Comparison of ENCODE assay signal across 15 cellular contexts in genomic region chr12:54127538-54128259, GRCh38.
A peak's percentile ranks its signal among the peaks of the same experiment; 100 is the strongest.
DNase-seq lines count a peak whose midpoint lies in the region; ATAC-seq and TF ChIP-seq lines count a peak whose summit lies in the region.
"Had no signal": no experiment of that assay in that cellular context is flagged by ENCODE, and none has a peak within 500 bp of the region (broad histone marks: within the 10 kb centered on the region; RNA-seq: fewer than 3 reads in every experiment).

No MANE protein-coding gene starts in this region.

- H3K27ac ChIP-seq in esophagus squamous epithelium = peak overlapping the region; percentile 73 to 90 (median 89)
- H3K27ac ChIP-seq in neural progenitor cell = no peak overlapping the region
- peak overlapping the region in 3 of 4 donors; percentile 72 to 78 (median 78) for H3K27ac ChIP-seq in transverse colon
- H3K27ac ChIP-seq: neutrophil had no signal

- no peak for TF ChIP-seq EP300 in transverse colon (IDR thresholded peaks at IDR 0.05; ENCODE audit: low read depth)

- H3K9ac ChIP-seq in neural progenitor cell = no peak overlapping the region

- H3K27me3 ChIP-seq in esophagus squamous epithelium (peaks cover 0 to 22% (median 1%) of the 10 kb centered on the region in 4 donors), neural progenitor cell (peaks cover 100% of the 10 kb centered on the region), transverse colon (peaks cover 66% of the 10 kb centered on the region)

- peaks cover 11% of the 10 kb centered on the region for H3K4me1 Mint-ChIP-seq in neural progenitor cell
- H3K4me1 Mint-ChIP-seq in activated CD8-positive, alpha-beta T cell treated with anti-CD3 and anti-CD28 coated beads for 36 hours (ENCODE audit: low read depth) = peaks cover 17% of the 10 kb centered on the region

- H4K20me1 ChIP-seq in neural progenitor cell (ENCODE audit: low read depth) = peaks cover 31% of the 10 kb centered on the region

- TF ChIP-seq CTCF in esophagus squamous epithelium (IDR thresholded peaks at IDR 0.05) (no peak), neural progenitor cell (IDR thresholded peaks at IDR 0.05) (no peak), transverse colon (IDR thresholded peaks at IDR 0.05) (no peak)
- no peak for TF ChIP-seq CTCF in activated CD8-positive, alpha-beta T cell treated with anti-CD3 and anti-CD28 coated beads for 36 hours (IDR thresholded peaks at IDR 0.05)

- intact Hi-C loops in Right ventricle myocardium superior (cut with DNase I) (no loop called here), left ventricle myocardium superior (cut with micrococcal nuclease) (no loop called here), esophagus squamous epithelium (cut with DNase I) (no loop called here), transverse colon (cut with DNase I; ENCODE audit: low total_unique reads) (no loop called here)
- intact Hi-C loops in activated CD8-positive, alpha-beta T cell treated with anti-CD3 and anti-CD28 coated beads for 36 hours (cut with micrococcal nuclease) = no loop called here

- H2AFZ ChIP-seq in neural progenitor cell (replicated peaks) = no peak overlapping the region

- no peaks in the 10 kb centered on the region for H3K9me3 Mint-ChIP-seq in neural progenitor cell
- no peaks in the 10 kb centered on the region for H3K9me3 Mint-ChIP-seq in activated CD8-positive, alpha-beta T cell treated with anti-CD3 and anti-CD28 coated beads for 36 hours
- H3K9me3 Mint-ChIP-seq: activated T-cell treated with anti-CD3 and anti-CD28 coated beads, Interleukin-2, amount 50 U/mL, for 4 hours had no signal

- H3K36me3 ChIP-seq in esophagus squamous epithelium (peaks cover 0 to 6% (median 0%) of the 10 kb centered on the region in 3 donors), neural progenitor cell (no peaks in the 10 kb centered on the region), transverse colon (no peaks in the 10 kb centered on the region)
- H3K36me3 ChIP-seq: HAP-1, neutrophil had no signal

- H3K36me3 Mint-ChIP-seq in neural progenitor cell = no peaks in the 10 kb centered on the region
- no peaks in the 10 kb centered on the region for H3K36me3 Mint-ChIP-seq in activated CD8-positive, alpha-beta T cell treated with anti-CD3 and anti-CD28 coated beads for 36 hours (ENCODE audit: low read depth)

- WGBS in esophagus squamous epithelium, 2 donors = 59 to 77% methylated on average over 7 to 9 of the region's 19 CpGs
- WGBS in transverse colon (ENCODE audit: low coverage in 1 of 2), 2 donors = 79% methylated on average over 19 of the region's 19 CpGs; no CpG with 5 or more reads in 1 of the 2 donors

- in situ Hi-C loops in transverse colon (cut with MboI; ENCODE audit: low pct_ligation_motif_present in 1 of 4, low pct_unique_long_range_greater_than_20kb in 1 of 4, low sequenced_read_pairs in 3 of 4) = no loop called here

- CTCF ChIA-PET in activated CD8-positive, alpha-beta T cell treated with anti-CD3 and anti-CD28 coated beads for 36 hours (lab: Charles Lee) = no interaction called here

- H3K27ac Mint-ChIP-seq in neural progenitor cell = no peak overlapping the region
- no peak overlapping the region for H3K27ac Mint-ChIP-seq in activated CD8-positive, alpha-beta T cell treated with anti-CD3 and anti-CD28 coated beads for 36 hours

- TF ChIP-seq POLR2A in esophagus squamous epithelium (IDR thresholded peaks at IDR 0.05) (no peak), transverse colon (IDR thresholded peaks at IDR 0.05) (no peak)

- H3K9me3 ChIP-seq in esophagus squamous epithelium = no peaks in the 10 kb centered on the region
- H3K9me3 ChIP-seq in neural progenitor cell (ENCODE audit: low read depth) = no peaks in the 10 kb centered on the region
- no peaks in the 10 kb centered on the region for H3K9me3 ChIP-seq in transverse colon
- H3K9me3 ChIP-seq: HAP-1, neutrophil had no signal

- peak overlapping the region; percentile 67 for H3K4me3 Mint-ChIP-seq in neural progenitor cell
- H3K4me3 Mint-ChIP-seq in activated CD8-positive, alpha-beta T cell treated with anti-CD3 and anti-CD28 coated beads for 36 hours = no peak overlapping the region
- H3K4me3 Mint-ChIP-seq: activated T-cell treated with anti-CD3 and anti-CD28 coated beads, Interleukin-2, amount 50 U/mL, for 4 hours had no signal

- H3K4me2 ChIP-seq in neural progenitor cell = peak overlapping the region; percentile 90

- H3K4me3 ChIP-seq in esophagus squamous epithelium (peak overlapping the region; percentile 45 to 76 (median 73)), neural progenitor cell (no peak overlapping the region), transverse colon (peak overlapping the region in 3 of 4 donors; percentile 34 to 59 (median 39))

- H3K4me1 ChIP-seq in esophagus squamous epithelium (peaks cover 0 to 48% (median 13%) of the 10 kb centered on the region in 3 donors), neural progenitor cell (peaks cover 59% of the 10 kb centered on the region), transverse colon (peaks cover 0 to 8% (median 0%) of the 10 kb centered on the region in 4 donors)

- peaks cover 75% of the 10 kb centered on the region for H3K27me3 Mint-ChIP-seq in neural progenitor cell (ENCODE audit: insufficient read depth, low read depth)
- peaks cover 48% of the 10 kb centered on the region for H3K27me3 Mint-ChIP-seq in activated CD8-positive, alpha-beta T cell treated with anti-CD3 and anti-CD28 coated beads for 36 hours

- POLR2A ChIA-PET in activated CD8-positive, alpha-beta T cell treated with anti-CD3 and anti-CD28 coated beads for 36 hours (lab: Charles Lee) = no interaction called here

- peaks cover 42% of the 10 kb centered on the region for H3F3A ChIP-seq in neural progenitor cell (ENCODE audit: low read depth)

- DNase-seq in Right ventricle myocardium superior = no peak
- DNase-seq in left ventricle myocardium superior = no peak
- DNase-seq in esophagus squamous epithelium (lab: John Stamatoyannopoulos, UW) = no peak
- no peak for DNase-seq in neural progenitor cell (ENCODE audit: low spot score)
- DNase-seq in transverse colon = no peak
- DNase-seq in activated CD8-positive, alpha-beta T cell treated with anti-CD3 and anti-CD28 coated beads for 36 hours = no peak
- DNase-seq: activated T-cell treated with anti-CD3 and anti-CD28 coated beads, Interleukin-2, amount 50 U/mL, for 4 hours; DMS79 treated with DMSO at 0.1 percent for 48 hours; NCI-H510A treated with DMSO at 0.1 percent for 48 hours; RPMI8226; stimulated activated CD4-positive, alpha-beta T cell treated with anti-CD3 and anti-CD28 coated beads, Interleukin-4, amount 100 ng/mL, for 24 hours had no signal

- ATAC-seq in Right ventricle myocardium superior (ENCODE audit: poor library complexity) = peak; percentile 14
- no peak for ATAC-seq in left ventricle myocardium superior
- no peak for ATAC-seq in HG02840 (IDR thresholded peaks at IDR 0.05; ENCODE audit: low FRiP score, unreplicated experiment)
- ATAC-seq in HG03139 (IDR thresholded peaks at IDR 0.05; ENCODE audit: unreplicated experiment) = no peak
- ATAC-seq in activated CD8-positive, alpha-beta T cell treated with anti-CD3 and anti-CD28 coated beads for 36 hours = no peak

- H3K79me2 ChIP-seq in neural progenitor cell (ENCODE audit: low read depth) = no peaks in the 10 kb centered on the region
